In genomic region chr6:87807423-87807978, GRCh38 we compare ENCODE assay signal across 11 cellular contexts.
DNase-seq lines count a peak whose midpoint lies in the region; ATAC-seq, FAIRE-seq and TF ChIP-seq lines count a peak whose summit lies in the region.
"Had no signal": no experiment of that assay in that cellular context is flagged by ENCODE, and none has a peak within 500 bp of the region (broad histone marks: within the 10 kb centered on the region; RNA-seq: fewer than 3 reads in every experiment).

No MANE protein-coding gene starts in this region.

- H3K36me3 ChIP-seq in BE2C = no peaks in the 10 kb centered on the region

- no peaks in the 10 kb centered on the region for H3K4me1 ChIP-seq in BE2C

- peak; percentile 35 for DNase-seq in GM12891 (ENCODE audit: insufficient read length, low spot score)
- peak; percentile 41 for DNase-seq in NAMALWA (ENCODE audit: low spot score)
- no peak for DNase-seq in SHP77 treated with DMSO at 0.1 percent for 48 hours (lab: John Stamatoyannopoulos, UW)
- no peak for DNase-seq in BE2C
- no peak for DNase-seq in Right ventricle myocardium superior
- no peak for DNase-seq in mesenteric fat pad (ENCODE audit: low spot score)
- DNase-seq: erythroblast, islet precursor cell, NCI-H82 had no signal

- intact Hi-C loops in Right ventricle myocardium superior (cut with DNase I) = no loop called here

- H3K9me3 ChIP-seq in BE2C = no peaks in the 10 kb centered on the region

- no peak for TF ChIP-seq POLR2A in GM12891 (IDR thresholded peaks at IDR 0.05; ENCODE audit: low read depth, low read length)

- TF ChIP-seq CTCF in BE2C (IDR thresholded peaks at IDR 0.05; ENCODE audit: low read depth, low read length) = no peak

- FAIRE-seq in GM12891 (lab: Jason Lieb, UNC) = peak; percentile 87

- peak; percentile 90 for ATAC-seq in GM19372 (IDR thresholded peaks at IDR 0.05; ENCODE audit: low read depth, unreplicated experiment)
- ATAC-seq in HG02885 (IDR thresholded peaks at IDR 0.05; ENCODE audit: poor library complexity, unreplicated experiment) = peak; percentile 95
- ATAC-seq in Right ventricle myocardium superior (ENCODE audit: poor library complexity) = no peak

- H3K27me3 ChIP-seq in BE2C = no peaks in the 10 kb centered on the region; the same call in 1 of the 2 replicates

- no peak overlapping the region for H3K4me3 ChIP-seq in BE2C (ENCODE audit: low read depth, low read length)

TF ChIP-seq in GM12891, 5 proteins besides CTCF, POLR2A, EP300 and RAD21:
- TF ChIP-seq POLR2AphosphoS5 (IDR thresholded peaks at IDR 0.05; ENCODE audit: low read depth, low read length) (no peak), POU2F2 (IDR thresholded peaks at IDR 0.05; ENCODE audit: low read depth, low read length) (no peak), TAF1 (IDR thresholded peaks at IDR 0.05; ENCODE audit: low read depth, low read length) (no peak), PAX5 (IDR thresholded peaks at IDR 0.05; ENCODE audit: insufficient read depth, low read length, severe bottlenecking) (no peak), SPI1 (IDR thresholded peaks at IDR 0.05; ENCODE audit: low read depth, low read length) (peak; percentile 21; the same call in 1 of the 2 replicates)

Comparison
In these comparisons a context has a peak if more than half of its experiments do, and no peak if none do; other contexts are left out.
1. DNase-seq: peak in GM12891 (single experiment) and NAMALWA (single experiment); none in SHP77 treated with DMSO at 0.1 percent for 48 hours (single experiment), BE2C (single experiment), Right ventricle myocardium superior (single experiment) and mesenteric fat pad (single experiment).